ENCODE assay signal across 7 cellular contexts in genomic region chr20:35952480-35953410, GRCh38. TPM values are rescaled to one million over a fixed set of nuclear protein-coding genes. Genes with fewer than 3 reads are reported as not detected.
A peak's percentile ranks its signal among the peaks of the same experiment; 100 is the strongest.
DNase-seq lines count a peak whose midpoint lies in the region; ATAC-seq, FAIRE-seq and TF ChIP-seq lines count a peak whose summit lies in the region.

No MANE protein-coding gene starts in this region.

- DNase-seq in NCI-H2196 treated with DMSO at 0.1 percent for 48 hours (lab: John Stamatoyannopoulos, UW; ENCODE audit: unreplicated experiment) (peak; percentile 49), K562 (ENCODE audit: extremely low read depth in 1 of 4, low spot score in 3 of 4) (peak in 3 of 4 experiments; percentile 22 to 48 (median 45)), transverse colon (no peak)

- no peak for ATAC-seq in K562
- ATAC-seq in HG02840 (IDR thresholded peaks at IDR 0.05; ENCODE audit: low FRiP score, unreplicated experiment), result no peak
- no peak for ATAC-seq in HG03571 (IDR thresholded peaks at IDR 0.05; ENCODE audit: unreplicated experiment)

- TF ChIP-seq RAD21 in K562 (CRISPR knock-in tag; conservative IDR thresholded peaks at IDR 0.05 in 1 of 2, IDR thresholded peaks at IDR 0.05 in 1 of 2), result 0 out of 4 replicates have a peak, but pooled peaks of 1 of the 2 experiments have one; percentile 15
- no peak for TF ChIP-seq RAD21 in liver (IDR thresholded peaks at IDR 0.05)

- POLR2A ChIA-PET in K562 (lab: Yijun Ruan, JAX), result interaction anchor here (0.6 to 3.7 kb wide), 19 partner anchors 10 to 534 kb away, joined by 3 to 55 read pairs (median 4); partner anchors contain the start of gene RBM39

- no peaks in the 10 kb centered on the region for H3K9me3 ChIP-seq in K562 (replicated peaks; ENCODE audit: control insufficient read depth, insufficient read depth, low read depth, low read length)
- H3K9me3 ChIP-seq in liver (ENCODE audit: control insufficient read depth in 4 of 4, low read length in 3 of 4), result no peaks in the 10 kb centered on the region
- H3K9me3 ChIP-seq in transverse colon, result no peaks in the 10 kb centered on the region

- peaks cover 9 to 16% of the 10 kb centered on the region in 2 experiments; a peak in 4 of 5 replicates for H3K4me1 ChIP-seq in K562 (replicated peaks in 1 of 2; ENCODE audit: control insufficient read depth in 2 of 2, insufficient read depth in 2 of 2, low read length in 2 of 2)
- peaks cover 0 to 31% (median 16%) of the 10 kb centered on the region in 4 donors for H3K4me1 ChIP-seq in liver (ENCODE audit: control insufficient read depth in 4 of 4, insufficient read depth in 4 of 4, low read length in 3 of 4)
- peaks cover 21 to 43% (median 26%) of the 10 kb centered on the region in 4 donors for H3K4me1 ChIP-seq in transverse colon

- H3K27ac ChIP-seq in K562 (ENCODE audit: extremely low read depth, low read depth, low read length) (peak overlapping the region; percentile 98), liver (ENCODE audit: low read depth in 1 of 2, low read length in 2 of 2) (peak overlapping the region; percentile 95 to 98), transverse colon (peak overlapping the region; percentile 98 to 100 (median 99))

- FAIRE-seq in K562 (lab: Jason Lieb, UNC), result peak; percentile 19

- H3K9me1 ChIP-seq in K562 (ENCODE audit: control insufficient read depth, insufficient read depth, low read length), result no peaks in the 10 kb centered on the region

- CTCF ChIA-PET in K562 (lab: Yijun Ruan, JAX; ENCODE audit: low intra/inter-chr PET ratio), result interaction anchor here (0.5 to 1.1 kb wide), 2 partner anchors 186 to 496 kb away, joined by 3 to 4 read pairs; no protein-coding TSS in a partner anchor

- 0 out of 2 replicates have a peak, but pooled peaks cover 3% of the 10 kb centered on the region for H4K20me1 ChIP-seq in K562 (replicated peaks; ENCODE audit: control insufficient read depth, insufficient read depth, low read length)

- H3K36me3 ChIP-seq in K562 (ENCODE audit: control insufficient read depth, insufficient read depth, low read length) (peaks cover 28% of the 10 kb centered on the region), liver (ENCODE audit: control insufficient read depth in 4 of 4, insufficient read depth in 3 of 4, low read depth in 1 of 4, low read length in 3 of 4) (no peaks in the 10 kb centered on the region), transverse colon (no peaks in the 10 kb centered on the region)

- peak overlapping the region; percentile 98 for H3K4me3 ChIP-seq in GM08714 (ENCODE audit: low read length)
- H3K4me3 ChIP-seq in K562, result peak overlapping the region; percentile 95
- H3K4me3 ChIP-seq in liver (ENCODE audit: low read depth in 1 of 3, low read length in 3 of 3), result peak overlapping the region; percentile 79 to 92 (median 89)
- H3K4me3 ChIP-seq in transverse colon, result peak overlapping the region; percentile 84 to 96 (median 93)

- TF ChIP-seq EP300 in K562 (IDR thresholded peaks at IDR 0.05; ENCODE audit: low read length) (no peak), transverse colon (IDR thresholded peaks at IDR 0.05; ENCODE audit: low read depth) (no peak)

- H3K27me3 ChIP-seq in K562 (ENCODE audit: control insufficient read depth in 2 of 2, insufficient read depth in 2 of 2, low read length in 2 of 2) (no peaks in the 10 kb centered on the region), liver (ENCODE audit: control insufficient read depth in 4 of 4, insufficient read depth in 4 of 4, low read length in 3 of 4) (no peaks in the 10 kb centered on the region), transverse colon (no peaks in the 10 kb centered on the region)

- H3K4me2 ChIP-seq in K562 (ENCODE audit: insufficient read depth, low read length), result peak overlapping the region; percentile 90

- WGBS in K562 (ENCODE audit: insufficient coverage, low coverage, missing lambda C conversion rate), result 22% methylated on average over 7 of the region's 7 CpGs
- WGBS in liver, result 45% methylated on average over 7 of the region's 7 CpGs
- WGBS in transverse colon (ENCODE audit: low coverage in 1 of 2), 2 donors, result 40 to 61% methylated on average over 5 to 7 of the region's 7 CpGs

- intact Hi-C loops in K562 (cut with micrococcal nuclease), result loop anchor here (5.0 kb wide), 1 partner anchor 50 kb away; no protein-coding TSS in a partner anchor
- intact Hi-C loops in transverse colon (cut with DNase I; ENCODE audit: low total_unique reads), result no loop called here

- TF ChIP-seq CTCF in K562 (IDR thresholded peaks at IDR 0.05 in 2 of 3, conservative IDR thresholded peaks at IDR 0.05 in 1 of 3; ENCODE audit: insufficient read depth in 2 of 3, low read depth in 1 of 3, low read length in 3 of 3) (no peak), liver (IDR thresholded peaks at IDR 0.05; ENCODE audit: low read depth, low read length, missing input control) (no peak), transverse colon (IDR thresholded peaks at IDR 0.05) (no peak)

- no TSS peak for BruUV-seq in K562 (replicated peaks; lab: Mats Ljungman, UMichigan)

- TF ChIP-seq POLR2A in K562 (conservative IDR thresholded peaks at IDR 0.05) (no peak; the same call in none of the 2 replicates), transverse colon (IDR thresholded peaks at IDR 0.05) (no peak)

- no peak overlapping the region for H2AFZ ChIP-seq in K562 (ENCODE audit: low read depth, low read length)

- H3K9ac ChIP-seq in K562 (ENCODE audit: insufficient read depth in 1 of 2, low read depth in 2 of 2, low read length in 2 of 2) (peak overlapping the region; percentile 98 to 100), liver (ENCODE audit: low read depth in 1 of 2, low read length in 2 of 2) (peak overlapping the region; percentile 68 to 86)

- H3K79me2 ChIP-seq in K562 (ENCODE audit: control insufficient read depth, insufficient read depth, low read length), result peaks cover 32% of the 10 kb centered on the region

- in situ Hi-C loops in K562 (cut with MboI), result no loop called here
- in situ Hi-C loops in transverse colon (cut with MboI; ENCODE audit: low pct_ligation_motif_present in 1 of 4, low pct_unique_long_range_greater_than_20kb in 1 of 4, low sequenced_read_pairs in 3 of 4), result no loop called here

TF ChIP-seq in K562, 482 proteins besides CTCF, POLR2A, EP300 and RAD21 (continues in another document):
- no peak for TF ChIP-seq RFX7 (CRISPR knock-in tag; IDR thresholded peaks at IDR 0.05)

TF ChIP-seq in liver, 16 proteins besides CTCF, POLR2A, EP300 and RAD21 (continues in another document):
- TF ChIP-seq SP1 (IDR thresholded peaks at IDR 0.05) (no peak), HNF4A (conservative IDR thresholded peaks at IDR 0.05) (no peak), YY1 (IDR thresholded peaks at IDR 0.05) (no peak), GABPA (IDR thresholded peaks at IDR 0.05 in 1 of 2, conservative IDR thresholded peaks at IDR 0.05 in 1 of 2) (no peak), MAX (IDR thresholded peaks at IDR 0.05) (no peak)

RNA-seq across cellular contexts. Expression of gene SCAND1, which starts 1.6 kb away (rescaled TPM):
- total RNA-seq in K562 (2011; cell fraction: chromatin; rRNA removed; ENCODE audit: low replicate concordance), result 1.8 and 8.7 TPM in 2 replicates
- total RNA-seq in K562 (2011; cell fraction: nucleolus; rRNA removed), result 21.3 and 27.3 TPM in 2 replicates
- total RNA-seq in K562 (2011; cell fraction: nucleoplasm; rRNA removed), result 9.3 and 10.3 TPM in 2 replicates
- total RNA-seq in K562 (2014; rRNA removed) (94.0 and 111 TPM in 2 replicates), K562 (2014; rRNA removed; fragmentation: Illumina TruSeq; extraction: Trizol) (0.47 TPM in 1 of 2 replicates, not detected in the other), K562 (2015; rRNA removed; fragmentation: Illumina TruSeq; extraction: Trizol) (17.0 and 20.2 TPM in 2 replicates), K562 (2021) (74.2 and 80.8 TPM in 2 replicates), liver (10 to 100 TPM; 39.7 to 44.2 TPM), transverse colon (100 to 1,000 TPM in 3 of 4 donors, 10 to 100 TPM in 1; 80.8 to 152 (median 109) TPM)
- polyA plus RNA-seq in K562 (2011; rRNA removed) (5.8 and 7.5 TPM in 2 replicates), K562 (2014; fragmentation: Illumina TruSeq; extraction: Trizol) (1.2 and 13.9 TPM in 2 replicates), K562 (2014; fragmentation: Nextera tagmentation; extraction: Ambion mirVana) (under 1 TPM; 0.08 to 0.11 TPM), K562 (2014; rRNA removed) (46.5 and 51.2 TPM in 2 replicates), liver (100 to 1,000 TPM in 1 of 2 donors, 10 to 100 TPM in 1; 80.3 to 126 TPM)
- polyA plus RNA-seq in K562 (2011; cell fraction: cytosol; rRNA removed), result 17.0 and 80.2 TPM in 2 replicates
- polyA plus RNA-seq in K562 (2011; cell fraction: nucleus; rRNA removed), result 13.4 and 25.4 TPM in 2 replicates
- polyA plus RNA-seq in K562 (2012), result 25.0 and 56.6 TPM in 2 replicates
- 0.99 and 1.6 TPM in 2 replicates for polyA minus RNA-seq in K562 (2011; rRNA and poly(A)+ RNA removed)
- 9.5 and 16.5 TPM in 2 replicates for polyA minus RNA-seq in K562 (2011; cell fraction: cytosol; rRNA and poly(A)+ RNA removed)
- 13.5 and 15.0 TPM in 2 replicates for polyA minus RNA-seq in K562 (2011; cell fraction: nucleus; rRNA and poly(A)+ RNA removed)

RNA-seq across cellular contexts. Expression of gene CNBD2, which starts 15.6 kb away (rescaled TPM):
- total RNA-seq in K562 (2011; cell fraction: chromatin; rRNA removed; ENCODE audit: low replicate concordance), result 4.9 and 7.0 TPM in 2 replicates
- total RNA-seq in K562 (2011; cell fraction: nucleolus; rRNA removed), result 9.5 and 11.5 TPM in 2 replicates
- total RNA-seq in K562 (2011; cell fraction: nucleoplasm; rRNA removed), result 9.8 and 14.6 TPM in 2 replicates
- total RNA-seq in K562 (2014; rRNA removed) (5.9 and 6.6 TPM in 2 replicates), K562 (2014; rRNA removed; fragmentation: Illumina TruSeq; extraction: Trizol) (3.2 and 3.7 TPM in 2 replicates), K562 (2015; rRNA removed; fragmentation: Illumina TruSeq; extraction: Trizol) (5.4 and 6.2 TPM in 2 replicates), K562 (2021) (4.5 and 5.3 TPM in 2 replicates), liver (1 to 10 TPM; 2.3 to 2.8 TPM), transverse colon (1 to 10 TPM in 3 of 4 donors, not detected in 1; 6.2 to 9.4 (median 7.8) TPM)
- polyA plus RNA-seq in K562 (2011; rRNA removed) (8.8 and 11.8 TPM in 2 replicates), K562 (2014; fragmentation: Illumina TruSeq; extraction: Trizol) (5.3 and 6.6 TPM in 2 replicates), K562 (2014; fragmentation: Nextera tagmentation; extraction: Ambion mirVana) (1 to 10 TPM; 3.4 to 4.1 TPM), K562 (2014; rRNA removed) (16.8 and 17.5 TPM in 2 replicates), liver (1 to 10 TPM; 2.2 to 3.1 TPM)
- polyA plus RNA-seq in K562 (2011; cell fraction: cytosol; rRNA removed), result 8.1 and 9.4 TPM in 2 replicates
- polyA plus RNA-seq in K562 (2011; cell fraction: nucleus; rRNA removed), result 19.5 and 25.3 TPM in 2 replicates
- 1.7 and 5.6 TPM in 2 replicates for polyA plus RNA-seq in K562 (2012)
- 3.4 and 4.2 TPM in 2 replicates for polyA minus RNA-seq in K562 (2011; rRNA and poly(A)+ RNA removed)
- polyA minus RNA-seq in K562 (2011; cell fraction: cytosol; rRNA and poly(A)+ RNA removed), result not detected in 2 replicates
- 3.1 and 8.7 TPM in 2 replicates for polyA minus RNA-seq in K562 (2011; cell fraction: nucleus; rRNA and poly(A)+ RNA removed)
